15 cellular contexts compared by ENCODE assay signal in the genomic region with DNA sequence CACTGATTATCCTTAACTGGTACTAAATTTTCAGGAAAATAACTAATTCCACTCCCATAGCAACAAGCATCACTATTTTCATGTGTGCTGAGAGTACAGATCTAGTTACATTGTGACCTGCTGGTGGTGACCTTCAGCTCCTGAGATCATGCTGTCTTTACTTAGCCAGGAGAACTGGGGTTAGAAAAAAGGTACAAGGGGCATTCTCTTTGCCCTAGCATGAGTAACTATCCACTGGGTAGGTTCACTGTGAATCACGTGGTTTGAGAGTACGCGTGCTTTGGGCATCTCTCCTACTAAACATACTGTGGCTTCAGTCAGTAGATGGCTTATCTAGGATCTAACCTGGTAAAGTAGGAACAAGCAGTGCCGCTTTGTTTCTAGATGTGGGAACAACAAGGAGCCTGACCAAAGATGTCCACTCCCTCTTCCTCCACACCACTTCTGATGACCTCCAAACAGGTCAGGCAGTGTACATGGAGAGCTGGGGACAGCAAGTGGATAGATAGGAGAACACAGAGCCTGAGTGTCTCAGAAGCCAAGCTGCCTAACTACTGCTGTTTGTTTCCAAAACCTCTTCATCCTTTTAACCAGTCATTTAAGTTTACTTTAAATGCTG.
DNase-seq lines count a peak whose midpoint lies in the region; ATAC-seq, FAIRE-seq and TF ChIP-seq lines count a peak whose summit lies in the region.
"Had no signal": no experiment of that assay in that cellular context is flagged by ENCODE, and none has a peak within 500 bp of the region (broad histone marks: within the 10 kb centered on the region; RNA-seq: fewer than 3 reads in every experiment).

No MANE protein-coding gene starts in this region.

- no peak; the same call in 1 of the 2 replicates for ATAC-seq in IMR-90 (ENCODE audit: low read depth)
- ATAC-seq in HepG2: peak; percentile 96
- ATAC-seq in GM21619 (IDR thresholded peaks at IDR 0.05; ENCODE audit: unreplicated experiment): no peak

- no peaks in the 10 kb centered on the region for H3K23me2 ChIP-seq in H1 (ENCODE audit: low read depth, low read length)

- no peaks in the 10 kb centered on the region for H3K9me3 ChIP-seq in IMR-90 (ENCODE audit: control insufficient read depth, insufficient read depth, low read length)
- H3K9me3 ChIP-seq in H1 (ENCODE audit: insufficient read depth in 2 of 2, low read depth in 1 of 2, low read length in 1 of 2): no peaks in the 10 kb centered on the region
- H3K9me3 ChIP-seq in HepG2 (ENCODE audit: low read length): no peaks in the 10 kb centered on the region
- H3K9me3 ChIP-seq in tibial artery: no peaks in the 10 kb centered on the region

- H3K14ac ChIP-seq in IMR-90 (replicated peaks; ENCODE audit: low read depth, low read length) (no peak overlapping the region), H1 (ENCODE audit: insufficient read length) (no peak overlapping the region)

- H4K91ac ChIP-seq in IMR-90 (ENCODE audit: insufficient read depth, low read depth, low read length) (no peak overlapping the region; the same call in 1 of the 2 replicates), H1 (replicated peaks; ENCODE audit: insufficient read length, low read length) (no peak overlapping the region)

- intact Hi-C loops in IMR-90 (cut with micrococcal nuclease) (loop anchor here (5.0 to 10.0 kb wide), 5 partner anchors 197 to 738 kb away; a partner anchor contains a TSS), HepG2 (cut with micrococcal nuclease; ENCODE audit: unreplicated experiment) (loop anchor here (5.0 kb wide), 1 partner anchor 88 kb away; no protein-coding TSS in a partner anchor), tibial artery (cut with DNase I; ENCODE audit: low total_unique reads) (loop anchor here (2.0 kb wide), 1 partner anchor 335 kb away; no protein-coding TSS in a partner anchor), dorsolateral prefrontal cortex (cut with DNase I) (loop anchor here (5.0 to 10.0 kb wide), 8 partner anchors 92 to 738 kb away; a partner anchor contains a TSS)

- H3K36me3 ChIP-seq in IMR-90 (ENCODE audit: control insufficient read depth, insufficient read depth, low read length) (peaks cover 35% of the 10 kb centered on the region), H1 (ENCODE audit: control insufficient read depth in 2 of 4, insufficient read depth in 4 of 4, low read length in 3 of 4) (peaks cover 0 to 17% (median under 1%) of the 10 kb centered on the region in 4 experiments; a peak in 4 of 8 replicates), HepG2 (replicated peaks in 1 of 2; ENCODE audit: control insufficient read depth in 1 of 2, insufficient read depth in 2 of 2, low read length in 2 of 2) (no peaks in the 10 kb centered on the region), tibial artery (peaks cover 66 to 91% (median 85%) of the 10 kb centered on the region in 3 donors)

- in situ Hi-C loops in IMR-90 (cut with MboI; ENCODE audit: low sequenced_read_pairs): loop anchor here (5.0 to 10.0 kb wide), 4 partner anchors 208 to 735 kb away; no protein-coding TSS in a partner anchor
- in situ Hi-C loops in HepG2 (cut with HindIII; ENCODE audit: extremely low pct_ligation_motif_present, low pct_unique_long_range_greater_than_20kb): loop anchor here (10.0 to 25.0 kb wide), 5 partner anchors 85 to 733 kb away; no protein-coding TSS in a partner anchor

- H2BK5ac ChIP-seq in IMR-90 (ENCODE audit: low read depth, low read length, poor library complexity, severe bottlenecking): no peak overlapping the region
- H2BK5ac ChIP-seq in H1 (ENCODE audit: low read depth, low read length): peak overlapping the region; percentile 68

- H4K20me1 ChIP-seq in IMR-90 (ENCODE audit: insufficient read depth, low read length) (peaks cover 3% of the 10 kb centered on the region; the same call in 1 of the 2 replicates), H1 (replicated peaks in 1 of 2; ENCODE audit: control insufficient read depth in 1 of 2, insufficient read depth in 2 of 2, low read length in 2 of 2) (no peaks in the 10 kb centered on the region), HepG2 (ENCODE audit: insufficient read depth, low read length) (no peaks in the 10 kb centered on the region)

- H3K4me1 ChIP-seq in IMR-90 (ENCODE audit: control insufficient read depth, insufficient read depth, low read length) (peaks cover 2% of the 10 kb centered on the region; the same call in 1 of the 2 replicates), H1 (replicated peaks in 1 of 4; ENCODE audit: control insufficient read depth in 3 of 4, insufficient read depth in 4 of 4, low read length in 3 of 4) (peaks cover 0 to 14% (median 9%) of the 10 kb centered on the region in 4 experiments; a peak in 4 of 7 replicates), HepG2 (ENCODE audit: insufficient read depth, low read length) (peaks cover 14% of the 10 kb centered on the region), tibial artery (peaks cover 0 to 38% (median 0%) of the 10 kb centered on the region in 4 donors)

- TF ChIP-seq RAD21 in IMR-90 (IDR thresholded peaks at IDR 0.05; ENCODE audit: low read length): no peak
- TF ChIP-seq RAD21 in H1 (IDR thresholded peaks at IDR 0.05 in 1 of 2, conservative IDR thresholded peaks at IDR 0.05 in 1 of 2; ENCODE audit: low read depth in 2 of 2, low read length in 2 of 2): no peak
- TF ChIP-seq RAD21 in HepG2 (CRISPR knock-in tag; IDR thresholded peaks at IDR 0.05): no peak

- H3K56ac ChIP-seq in IMR-90 (ENCODE audit: extremely low read depth, insufficient read depth, low read length) (no peak overlapping the region), H1 (replicated peaks; ENCODE audit: insufficient read length, low read depth, low read length) (no peak overlapping the region)

- H2AFZ ChIP-seq in IMR-90 (replicated peaks; ENCODE audit: low read length, poor library complexity) (no peak overlapping the region), H1 (ENCODE audit: low read length) (no peak overlapping the region), HepG2 (ENCODE audit: low read length) (no peak overlapping the region)

- H4K5ac ChIP-seq in IMR-90 (ENCODE audit: low read depth, low read length): no peak overlapping the region
- no peak overlapping the region for H4K5ac ChIP-seq in H1 (ENCODE audit: insufficient read length, low read depth, low read length)

- H3K27me3 ChIP-seq in IMR-90 (ENCODE audit: control insufficient read depth, insufficient read depth, low read length): no peaks in the 10 kb centered on the region
- H3K27me3 ChIP-seq in H1 (replicated peaks in 1 of 4; ENCODE audit: control insufficient read depth in 3 of 4, extremely low read depth in 1 of 4, insufficient read depth in 3 of 4, low read length in 3 of 4): peaks cover 0 to under 1% (median 0%) of the 10 kb centered on the region in 4 experiments; a peak in 1 of 7 replicates
- H3K27me3 ChIP-seq in HepG2 (ENCODE audit: control insufficient read depth in 1 of 2, insufficient read depth in 2 of 2, low read length in 2 of 2): no peaks in the 10 kb centered on the region
- H3K27me3 ChIP-seq in tibial artery: no peaks in the 10 kb centered on the region
- H3K27me3 ChIP-seq in dorsolateral prefrontal cortex: no peaks in the 10 kb centered on the region

- H2AK5ac ChIP-seq in IMR-90 (ENCODE audit: low read depth, low read length): no peak overlapping the region
- H2AK5ac ChIP-seq in H1 (ENCODE audit: low read depth, low read length): peak overlapping the region; percentile 7; the same call in 1 of the 2 replicates

- H3K79me2 ChIP-seq in H1 (ENCODE audit: control insufficient read depth in 1 of 2, insufficient read depth in 2 of 2, low read length in 2 of 2) (no peaks in the 10 kb centered on the region), HepG2 (ENCODE audit: insufficient read depth, low read length) (no peaks in the 10 kb centered on the region)

- DNase-seq in IMR-90 (no peak), H1 (ENCODE audit: low read depth in 1 of 2, low spot score in 2 of 2) (peak in 1 of 2 experiments; percentile 46), HepG2 (ENCODE audit: low spot score) (peak; percentile 63), tibial artery (no peak), dorsolateral prefrontal cortex (no peak), T-helper 9 cell (no peak)
- DNase-seq: activated CD4-positive, alpha-beta memory T cell treated with anti-CD3 and anti-CD28 coated beads, Interleukin-2, amount 10 ng/mL, durations not matched to agents 7 days and 5 days; AML-193; SIG-M5; stimulated activated CD4-positive, alpha-beta T cell treated with anti-CD3 and anti-CD28 coated beads, Interleukin-15, amount 100 ng/mL, for 24 hours; T1000 had no signal

- H3K27ac ChIP-seq in IMR-90 (ENCODE audit: insufficient read depth, low read length) (peak overlapping the region; percentile 9; the same call in 1 of the 2 replicates), H1 (ENCODE audit: low read depth, low read length) (peak overlapping the region; percentile 20; the same call in 1 of the 2 replicates), HepG2 (ENCODE audit: extremely low read length, insufficient read depth, low read length) (peak overlapping the region; percentile 43), tibial artery (peak overlapping the region; percentile 31 to 36), dorsolateral prefrontal cortex (no peak overlapping the region)
- H3K27ac ChIP-seq: epithelial cell of prostate had no signal

- H3K23ac ChIP-seq in IMR-90 (ENCODE audit: low read depth, low read length) (no peak overlapping the region; the same call in 1 of the 2 replicates), H1 (ENCODE audit: insufficient read length) (no peak overlapping the region)

- dilution Hi-C loops in IMR-90 (cut with HindIII; ENCODE audit: low sequenced_read_pairs, unreplicated experiment): no loop called here

- H3K18ac ChIP-seq in IMR-90 (ENCODE audit: low read depth, low read length) (no peak overlapping the region), H1 (ENCODE audit: extremely low read depth, low read length) (peak overlapping the region; percentile 48; the same call in 1 of the 2 replicates)

- POLR2A ChIA-PET in IMR-90 (lab: Charles Lee; ENCODE audit: unreplicated experiment): interaction anchor here (0.6 kb wide), 1 partner anchor 85 kb away, joined by 4 read pairs; no protein-coding TSS in a partner anchor
- POLR2A ChIA-PET in H1 (lab: Charles Lee; ENCODE audit: partially characterized antibody): interaction anchor here (1.2 kb wide), 1 partner anchor 91 kb away, joined by 3 read pairs; no protein-coding TSS in a partner anchor
- POLR2A ChIA-PET in HepG2 (lab: Yijun Ruan, JAX): no interaction called here

- FAIRE-seq in H1 (lab: Jason Lieb, UNC) (peak; percentile 50), HepG2 (lab: Jason Lieb, UNC) (peak; percentile 49)
- FAIRE-seq: D721Med had no signal

- H2AK9ac ChIP-seq in IMR-90 (replicated peaks; ENCODE audit: low read depth, low read length, poor library complexity): peak overlapping the region; percentile 11

- H3K4me3 ChIP-seq in IMR-90 (ENCODE audit: insufficient read depth, low read depth, low read length) (no peak overlapping the region), H1 (ENCODE audit: extremely low read depth in 1 of 4, insufficient read depth in 2 of 4, low read depth in 3 of 4, low read length in 4 of 4) (no peak overlapping the region), HepG2 (replicated peaks in 1 of 3; ENCODE audit: insufficient read depth in 1 of 3, low read depth in 2 of 3, low read length in 3 of 3) (no peak overlapping the region), tibial artery (no peak overlapping the region), dorsolateral prefrontal cortex (no peak overlapping the region)
- H3K4me3 ChIP-seq: coronary artery had no signal

- BruUV-seq in IMR-90 (replicated peaks; lab: Mats Ljungman, UMichigan): no TSS peak
- BruUV-seq in HepG2 (replicated peaks; lab: Mats Ljungman, UMichigan): no TSS peak

- TF ChIP-seq CTCF in IMR-90 (conservative IDR thresholded peaks at IDR 0.05; ENCODE audit: low read depth, low read length) (no peak), H1 (IDR thresholded peaks at IDR 0.05; ENCODE audit: control extremely low read depth in 1 of 3, insufficient read depth in 1 of 3, low read depth in 1 of 3, low read length in 3 of 3) (no peak), HepG2 (CRISPR knock-in tag; IDR thresholded peaks at IDR 0.05) (no peak), tibial artery (IDR thresholded peaks at IDR 0.05) (no peak), dorsolateral prefrontal cortex (IDR thresholded peaks at IDR 0.05 in 54 of 56, conservative IDR thresholded peaks at IDR 0.05 in 2 of 56; ENCODE audit: low read depth in 1 of 56, partially characterized antibody in 56 of 56) (no peak)

- H2BK20ac ChIP-seq in IMR-90 (ENCODE audit: low read depth, low read length) (no peak overlapping the region), H1 (ENCODE audit: low read length) (0 out of 2 replicates have a peak overlapping the region, but pooled peaks have one; percentile 49)

- no CpG with 5 or more reads among the region's 4 CpGs for WGBS in IMR-90 (ENCODE audit: extremely low coverage in 2 of 2, insufficient read length in 1 of 2), 2 experiments
- WGBS in H1 (ENCODE audit: extremely low coverage in 1 of 2, insufficient coverage in 1 of 2, insufficient read length in 1 of 2, insufficient replicate concordance in 2 of 2, low coverage in 1 of 2, low lambda C conversion rate in 2 of 2, missing lambda C conversion rate in 1 of 2), 2 experiments: 96% methylated on average over 4 of the region's 4 CpGs; no CpG with 5 or more reads in 1 of the 2 experiments
- 75% methylated on average over 1 of the region's 4 CpGs for WGBS in HepG2 (ENCODE audit: low lambda C conversion rate)

- H2BK15ac ChIP-seq in IMR-90 (ENCODE audit: low read depth, low read length) (no peak overlapping the region), H1 (ENCODE audit: low read length) (no peak overlapping the region)

- H3K9ac ChIP-seq in IMR-90 (ENCODE audit: low read depth, low read length): no peak overlapping the region
- no peak overlapping the region; a peak in 2 of 7 replicates for H3K9ac ChIP-seq in H1 (replicated peaks in 1 of 4; ENCODE audit: extremely low read depth in 1 of 4, low read depth in 3 of 4, low read length in 3 of 4)
- H3K9ac ChIP-seq in HepG2 (ENCODE audit: insufficient read depth, low read depth, low read length): no peak overlapping the region

- H3K4me2 ChIP-seq in IMR-90 (ENCODE audit: low read depth, low read length): no peak overlapping the region
- H3K4me2 ChIP-seq in H1 (ENCODE audit: insufficient read depth in 1 of 2, low read depth in 2 of 2, low read length in 2 of 2): peak overlapping the region in 1 of 2 experiments; percentile 6; a peak in 2 of 4 replicates
- no peak overlapping the region for H3K4me2 ChIP-seq in HepG2 (ENCODE audit: low read depth, low read length)

- H3K4ac ChIP-seq in IMR-90 (ENCODE audit: low read depth, low read length) (no peak overlapping the region), H1 (replicated peaks; ENCODE audit: insufficient read length, low read depth, low read length) (no peak overlapping the region)

- H2BK120ac ChIP-seq in IMR-90 (ENCODE audit: low read depth, low read length) (no peak overlapping the region), H1 (replicated peaks; ENCODE audit: low read depth, low read length) (no peak overlapping the region)

- H3K9me1 ChIP-seq in IMR-90 (ENCODE audit: insufficient read depth, low read length): 0 out of 2 replicates have a peak, but pooled peaks cover 4% of the 10 kb centered on the region

- CTCF ChIA-PET in IMR-90 (lab: Yijun Ruan, JAX): no interaction called here
- CTCF ChIA-PET in H1 (lab: Charles Lee; ENCODE audit: partially characterized antibody): interaction anchor here (0.6 to 7.3 kb wide), 19 partner anchors 10 to 404 kb away, joined by 3 to 84 read pairs (median 4); no protein-coding TSS in a partner anchor
- CTCF ChIA-PET in HepG2 (lab: Yijun Ruan, JAX; ENCODE audit: low intra/inter-chr PET ratio, low total read pairs): no interaction called here

- peak overlapping the region in 1 of 2 experiments; percentile 18; a peak in 2 of 4 replicates for H4K8ac ChIP-seq in IMR-90 (ENCODE audit: low read depth in 2 of 2, low read length in 2 of 2)
- H4K8ac ChIP-seq in H1 (ENCODE audit: extremely low read depth, insufficient read depth, low read length): no peak overlapping the region

- H2BK12ac ChIP-seq in H1 (ENCODE audit: low read depth, low read length): peak overlapping the region; percentile 5; the same call in 1 of the 2 replicates

- TF ChIP-seq POLR2A in IMR-90 (IDR thresholded peaks at IDR 0.05; ENCODE audit: low read depth, low read length): no peak
- TF ChIP-seq POLR2A in H1 (IDR thresholded peaks at IDR 0.05; ENCODE audit: control extremely low read depth in 1 of 2, low read depth in 2 of 2, low read length in 2 of 2): no peak
- TF ChIP-seq POLR2A in HepG2 (IDR thresholded peaks at IDR 0.05; ENCODE audit: insufficient read depth in 1 of 2, low read depth in 2 of 2, low read length in 2 of 2): no peak

- H3K79me1 ChIP-seq in IMR-90 (ENCODE audit: low read depth in 1 of 2, low read length in 2 of 2) (peaks cover 21 to 27% of the 10 kb centered on the region in 2 experiments), H1 (ENCODE audit: low read depth, low read length) (no peaks in the 10 kb centered on the region)

- no peak for TF ChIP-seq EP300 in H1 (IDR thresholded peaks at IDR 0.05; ENCODE audit: borderline replicate concordance in 1 of 2, low read depth in 2 of 2, low read length in 2 of 2)
- TF ChIP-seq EP300 in HepG2 (IDR thresholded peaks at IDR 0.05; ENCODE audit: low read depth in 2 of 2, low read length in 2 of 2): no peak
- no peak for TF ChIP-seq EP300 in HepG2 (CRISPR knock-in tag; IDR thresholded peaks at IDR 0.05; ENCODE audit: borderline replicate concordance)

Comparison
In these comparisons a context has a peak if more than half of its experiments do, and no peak if none do; other contexts are left out.
1. H3K27ac ChIP-seq: peak in IMR-90 (single experiment), H1 (single experiment), HepG2 (single experiment) and tibial artery (2 of 2); none in dorsolateral prefrontal cortex (0 of 59).